In the genomic region with DNA sequence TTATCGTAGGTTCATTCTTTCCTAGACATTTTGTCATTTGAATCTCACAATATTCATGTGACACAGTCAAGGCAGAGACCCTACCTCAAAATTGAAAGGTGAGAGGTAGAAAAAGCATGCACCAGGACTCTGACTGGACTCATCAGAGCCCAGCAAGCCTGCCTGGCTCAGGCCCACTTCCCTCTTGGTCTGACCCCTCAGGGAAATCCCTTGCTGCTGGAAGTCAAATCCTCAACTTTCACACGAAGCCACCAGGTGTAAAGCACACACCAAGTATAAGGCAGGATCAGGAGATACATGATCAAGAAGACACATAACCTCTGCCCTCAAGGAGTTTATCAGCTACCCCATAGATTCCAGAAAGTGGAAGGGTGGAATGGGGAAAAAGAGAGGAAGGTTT, we compare ENCODE assay signal across 18 cellular contexts. TPM values are rescaled to one million over a fixed set of nuclear protein-coding genes. Genes with fewer than 3 reads are reported as not detected.
DNase-seq lines count a peak whose midpoint lies in the region; ATAC-seq, FAIRE-seq and TF ChIP-seq lines count a peak whose summit lies in the region.
"Had no signal": no experiment of that assay in that cellular context is flagged by ENCODE, and none has a peak within 500 bp of the region (broad histone marks: within the 10 kb centered on the region; RNA-seq: fewer than 3 reads in every experiment).

No MANE protein-coding gene starts in this region.

- POLR2A ChIA-PET in activated B cell treated with CpG ODN at 0.5 μM for 24 hours (lab: Charles Lee): interaction anchor here (0.9 to 4.6 kb wide), 7 partner anchors 11 to 27 kb away, joined by 3 to 30 read pairs (median 4); a partner anchor contains a TSS
- POLR2A ChIA-PET in naive thymus-derived CD4-positive, alpha-beta T cell (lab: Charles Lee): interaction anchor here (0.9 to 5.0 kb wide), 8 partner anchors 12 to 48 kb away, joined by 4 to 24 read pairs (median 8); a partner anchor contains a TSS

- H3K9me3 Mint-ChIP-seq in CD14-positive monocyte: peaks cover 0 to 6% (median 0%) of the 10 kb centered on the region in 7 donors
- H3K9me3 Mint-ChIP-seq in activated B cell treated with CpG ODN at 0.5 μM for 24 hours: peaks cover 5% of the 10 kb centered on the region
- H3K9me3 Mint-ChIP-seq in naive thymus-derived CD4-positive, alpha-beta T cell: peaks cover 0 to 11% (median 0%) of the 10 kb centered on the region in 11 donors

- H3K4me3 Mint-ChIP-seq in CD14-positive monocyte: peak overlapping the region in 1 of 2 donors; percentile 29
- peak overlapping the region; percentile 53 for H3K4me3 Mint-ChIP-seq in activated B cell treated with CpG ODN at 0.5 μM for 24 hours
- peak overlapping the region in 9 of 10 donors; percentile 25 to 91 (median 85) for H3K4me3 Mint-ChIP-seq in naive thymus-derived CD4-positive, alpha-beta T cell
- H3K4me3 Mint-ChIP-seq: mesothelial cell of epicardium had no signal

- H3K36me3 ChIP-seq in naive thymus-derived CD4-positive, alpha-beta T cell (ENCODE audit: control insufficient read depth in 2 of 3, insufficient read depth in 3 of 3, low read length in 3 of 3): peaks cover 0 to 7% (median 0%) of the 10 kb centered on the region in 3 experiments
- H3K36me3 ChIP-seq in GM23248 (ENCODE audit: low read depth): 0 out of 2 replicates have a peak, but pooled peaks cover 4% of the 10 kb centered on the region
- H3K36me3 ChIP-seq: pancreas, uterus had no signal

- ATAC-seq in activated B cell treated with CpG ODN at 0.5 μM for 24 hours (ENCODE audit: low read depth) (no peak), GM18520 (IDR thresholded peaks at IDR 0.05; ENCODE audit: unreplicated experiment) (no peak), HG03520 (IDR thresholded peaks at IDR 0.05; ENCODE audit: unreplicated experiment) (no peak)
- no peak for ATAC-seq in naive thymus-derived CD4-positive, alpha-beta T cell
- ATAC-seq: heart right ventricle, Panc1, pancreas had no signal

- intact Hi-C loops in CD14-positive monocyte (cut with micrococcal nuclease): loop anchor here in 1 of 2 donors (10.0 kb wide), 1 partner anchor 113 kb away; no protein-coding TSS in a partner anchor
- intact Hi-C loops in activated B cell treated with CpG ODN at 0.5 μM for 24 hours (cut with micrococcal nuclease): loop anchor here (2.0 kb wide), 1 partner anchor 19 kb away; a partner anchor contains a TSS
- intact Hi-C loops in naive thymus-derived CD4-positive, alpha-beta T cell (cut with micrococcal nuclease): loop anchor here in 1 of 2 donors (10.0 kb wide), 1 partner anchor 53 kb away; no protein-coding TSS in a partner anchor

- H2AFZ ChIP-seq in GM23248: no peak overlapping the region

- no peak overlapping the region for H3K4me3 ChIP-seq in naive thymus-derived CD4-positive, alpha-beta T cell (ENCODE audit: low read length)
- no peak overlapping the region for H3K4me3 ChIP-seq in GM23248
- H3K4me3 ChIP-seq: esophagus squamous epithelium, heart right ventricle, pancreas, uterus had no signal

- H3K27me3 Mint-ChIP-seq in CD14-positive monocyte (ENCODE audit: low read depth in 3 of 3) (no peaks in the 10 kb centered on the region), activated B cell treated with CpG ODN at 0.5 μM for 24 hours (no peaks in the 10 kb centered on the region)
- H3K27me3 Mint-ChIP-seq in naive thymus-derived CD4-positive, alpha-beta T cell: no peaks in the 10 kb centered on the region

- CTCF ChIA-PET in activated B cell treated with CpG ODN at 0.5 μM for 24 hours (lab: Charles Lee): interaction anchor here (0.9 to 4.1 kb wide), 5 partner anchors 11 to 48 kb away, joined by 3 to 22 read pairs (median 3); no protein-coding TSS in a partner anchor
- CTCF ChIA-PET in naive thymus-derived CD4-positive, alpha-beta T cell (lab: Charles Lee): interaction anchor here (0.6 to 2.2 kb wide), 4 partner anchors 14 to 871 kb away, joined by 3 to 5 read pairs (median 4); no protein-coding TSS in a partner anchor

- no peaks in the 10 kb centered on the region for H3K9me2 ChIP-seq in GM23248 (ENCODE audit: insufficient read depth)

- H4K20me1 ChIP-seq in GM23248 (ENCODE audit: insufficient read depth): peaks cover 3% of the 10 kb centered on the region; the same call in 1 of the 2 replicates

- H3K4me1 ChIP-seq in naive thymus-derived CD4-positive, alpha-beta T cell (ENCODE audit: control insufficient read depth in 2 of 2, insufficient read depth in 2 of 2, low read length in 2 of 2): peaks cover 19 to 33% of the 10 kb centered on the region in 2 donors
- H3K4me1 ChIP-seq in GM23248 (ENCODE audit: insufficient read depth): peaks cover 7% of the 10 kb centered on the region
- H3K4me1 ChIP-seq: pancreas, uterus had no signal

- in situ Hi-C loops in GM23248 (cut with MboI): no loop called here

- H3K4me1 Mint-ChIP-seq in CD14-positive monocyte: peaks cover 52% of the 10 kb centered on the region
- H3K4me1 Mint-ChIP-seq in activated B cell treated with CpG ODN at 0.5 μM for 24 hours: peaks cover 71% of the 10 kb centered on the region
- peaks cover 39 to 90% (median 70%) of the 10 kb centered on the region in 7 donors for H3K4me1 Mint-ChIP-seq in naive thymus-derived CD4-positive, alpha-beta T cell

- FAIRE-seq in GM12892 (lab: Jason Lieb, UNC): peak; percentile 27
- FAIRE-seq: pancreas had no signal

- no peak overlapping the region for H3K4me2 ChIP-seq in GM23248 (ENCODE audit: unreplicated experiment)

- DNase-seq in CD14-positive monocyte (ENCODE audit: low spot score) (no peak), GM12892 (ENCODE audit: insufficient read length) (no peak), activated B cell treated with CpG ODN at 0.5 μM for 24 hours (no peak), GM23248 (no peak), glomerular visceral epithelial cell (ENCODE audit: extremely low spot score) (no peak)
- DNase-seq in naive thymus-derived CD4-positive, alpha-beta T cell: no peak
- DNase-seq: esophagus squamous epithelium, heart right ventricle, NCI-H2081, NCI-H69, pancreas, uterus had no signal

- peaks cover 5% of the 10 kb centered on the region; the same call in 1 of the 2 replicates for H3F3A ChIP-seq in GM23248 (ENCODE audit: insufficient read depth)

- no peak for TF ChIP-seq POLR2A in GM12892 (IDR thresholded peaks at IDR 0.05; ENCODE audit: low read depth, low read length)

- H3K9me3 ChIP-seq in naive thymus-derived CD4-positive, alpha-beta T cell (ENCODE audit: control insufficient read depth in 2 of 3, low read length in 3 of 3): no peaks in the 10 kb centered on the region
- no peaks in the 10 kb centered on the region for H3K9me3 ChIP-seq in GM23248 (ENCODE audit: low read depth)
- H3K9me3 ChIP-seq: pancreas, uterus had no signal

- no peak overlapping the region for H3K9ac ChIP-seq in GM23248

- 97 to 99% methylated on average over 2 of the region's 2 CpGs for WGBS in GM23248 (ENCODE audit: low coverage in 1 of 2, low lambda C conversion rate in 2 of 2, missing lambda C conversion rate in 2 of 2), 2 experiments

- H3K27ac Mint-ChIP-seq in CD14-positive monocyte (peak overlapping the region; percentile 89 to 95 (median 94)), activated B cell treated with CpG ODN at 0.5 μM for 24 hours (peak overlapping the region; percentile 92)
- H3K27ac Mint-ChIP-seq in naive thymus-derived CD4-positive, alpha-beta T cell: peak overlapping the region; percentile 65 to 95 (median 93)
- H3K27ac Mint-ChIP-seq: mesothelial cell of epicardium had no signal

- H3K27ac ChIP-seq in naive thymus-derived CD4-positive, alpha-beta T cell (ENCODE audit: low read depth, low read length): peak overlapping the region; percentile 54
- no peak overlapping the region for H3K27ac ChIP-seq in GM23248
- H3K27ac ChIP-seq: pancreas, uterus had no signal

- H3K27me3 ChIP-seq in naive thymus-derived CD4-positive, alpha-beta T cell (ENCODE audit: control insufficient read depth in 2 of 2, insufficient read depth in 2 of 2, low read length in 2 of 2): no peaks in the 10 kb centered on the region
- H3K27me3 ChIP-seq in GM23248 (replicated peaks; ENCODE audit: insufficient read depth): no peaks in the 10 kb centered on the region
- H3K27me3 ChIP-seq: esophagus squamous epithelium, heart right ventricle, pancreas, uterus had no signal

- no peak for TF ChIP-seq CTCF in CD14-positive monocyte (IDR thresholded peaks at IDR 0.05)
- no peak for TF ChIP-seq CTCF in activated B cell treated with CpG ODN at 0.5 μM for 24 hours (IDR thresholded peaks at IDR 0.05)

- peaks cover 90% of the 10 kb centered on the region for H3K79me2 ChIP-seq in GM23248 (ENCODE audit: insufficient read depth)

- peaks cover 12 to 36% of the 10 kb centered on the region in 2 donors for H3K36me3 Mint-ChIP-seq in CD14-positive monocyte
- peaks cover 47% of the 10 kb centered on the region for H3K36me3 Mint-ChIP-seq in activated B cell treated with CpG ODN at 0.5 μM for 24 hours (ENCODE audit: low read depth)
- peaks cover 0 to 37% (median 23%) of the 10 kb centered on the region in 5 donors for H3K36me3 Mint-ChIP-seq in naive thymus-derived CD4-positive, alpha-beta T cell

RNA-seq across cellular contexts. Expression of a gene that starts 18.8 kb away (rescaled TPM):
- 10 to 100 TPM; 15.3 to 26.5 TPM for polyA plus RNA-seq in CD14-positive monocyte
- 56.2 TPM for polyA plus RNA-seq in GM12892 (2012; ENCODE audit: missing spikeins)
- total RNA-seq in activated B cell treated with CpG ODN at 0.5 μM for 24 hours: 145 and 156 TPM in 2 replicates
- total RNA-seq in naive thymus-derived CD4-positive, alpha-beta T cell: 100 to 1,000 TPM in 4 of 5 experiments, 10 to 100 TPM in 1; 84.5 to 149 (median 128) TPM
- polyA plus RNA-seq in naive thymus-derived CD4-positive, alpha-beta T cell: 10 to 100 TPM; 51.1 to 80.8 TPM
- total RNA-seq in GM23248 (2014; rRNA removed; shearing (Covaris generic)): 28.7 and 33.3 TPM in 2 replicates
- 16.2 and 17.0 TPM in 2 replicates for polyA plus RNA-seq in GM23248 (2016; fragmentation: Nextera tagmentation; extraction: Ambion mirVana)

RNA-seq across cellular contexts. Expression of a gene that starts 59.7 kb away (rescaled TPM):
- polyA plus RNA-seq in CD14-positive monocyte: under 1 TPM; 0.45 to 0.54 TPM
- 0.64 TPM for polyA plus RNA-seq in GM12892 (2012; ENCODE audit: missing spikeins)
- not detected in 2 replicates for total RNA-seq in activated B cell treated with CpG ODN at 0.5 μM for 24 hours
- total RNA-seq in naive thymus-derived CD4-positive, alpha-beta T cell: under 1 TPM in 1 of 5 experiments, not detected in 4; 0.37 TPM
- not detected for polyA plus RNA-seq in naive thymus-derived CD4-positive, alpha-beta T cell
- not detected in 2 replicates for total RNA-seq in GM23248 (2014; rRNA removed; shearing (Covaris generic))
- 0.31 TPM in 1 of 2 replicates, not detected in the other for polyA plus RNA-seq in GM23248 (2016; fragmentation: Nextera tagmentation; extraction: Ambion mirVana)
- total RNA-seq: dermis microvascular lymphatic vessel endothelial cell, heart right ventricle, kidney epithelial cell, uterus had no signal
- polyA plus RNA-seq: heart right ventricle, pancreas had no signal
